In the genomic region with DNA sequence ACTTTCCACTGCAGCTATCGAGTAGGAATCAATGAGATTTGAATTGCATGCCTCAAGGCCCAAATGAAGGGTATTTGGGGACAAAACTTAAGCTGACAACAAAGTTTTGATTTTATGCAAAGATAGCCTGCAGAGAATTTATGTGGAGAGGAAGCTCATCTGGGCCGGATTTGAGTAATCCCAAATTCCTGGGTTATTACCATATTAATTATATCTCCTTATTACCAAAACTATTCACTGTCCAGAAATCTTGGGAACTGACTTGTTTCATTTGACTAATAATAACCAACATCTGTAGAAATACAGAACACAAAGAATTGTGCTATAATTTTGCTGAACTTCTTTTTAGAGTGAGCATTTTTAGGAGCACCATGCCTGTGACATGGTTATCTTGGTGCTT, we compare ENCODE assay signal across 21 cellular contexts.
"Had no signal": no experiment of that assay in that cellular context is flagged by ENCODE, and none has a peak within 500 bp of the region (broad histone marks: within the 10 kb centered on the region; RNA-seq: fewer than 3 reads in every experiment).

No MANE protein-coding gene starts in this region.

- H3K36me3 Mint-ChIP-seq: naive B cell had no signal

- H3K4me1 Mint-ChIP-seq: naive B cell, nephron had no signal

- H3K27ac Mint-ChIP-seq: naive B cell, nephron, progenitor cell of endocrine pancreas had no signal

- H3K27me3 Mint-ChIP-seq: naive B cell, progenitor cell of endocrine pancreas had no signal

- H3K4me1 ChIP-seq: pancreas, transverse colon had no signal

- H3K27me3 ChIP-seq: dorsolateral prefrontal cortex, pancreas, stomach, transverse colon had no signal

- FAIRE-seq: pancreas, small intestine had no signal

- H3K9me3 ChIP-seq: pancreas, stomach, thoracic aorta, transverse colon had no signal

- DNase-seq: cortex of kidney; dorsolateral prefrontal cortex; effector CD8-positive, alpha-beta T cell; foreskin melanocyte; head of caudate nucleus; hippocampal formation; left colon; left ventricle myocardium superior; naive B cell; occipital lobe; pancreas; right cardiac atrium; small intestine; stimulated activated CD4-positive, alpha-beta T cell treated with anti-CD3 and anti-CD28 coated beads, Interleukin-12 subunit alpha, Interleukin-12 subunit beta, amount 100 ng/mL, for 4 hours; stimulated activated naive CD4-positive, alpha-beta T cell; stomach; substantia nigra; transverse colon had no signal

- ATAC-seq: left colon, left ventricle myocardium superior, pancreas, right cardiac atrium had no signal

- H3K27ac ChIP-seq: dorsolateral prefrontal cortex, pancreas, stomach, thoracic aorta, transverse colon had no signal

- H3K4me3 Mint-ChIP-seq: naive B cell, nephron had no signal

- H3K9me3 Mint-ChIP-seq: nephron had no signal

- H3K36me3 ChIP-seq: pancreas, thoracic aorta had no signal

- H3K4me3 ChIP-seq: dorsolateral prefrontal cortex, pancreas, stomach, thoracic aorta, transverse colon had no signal
